9 cellular contexts compared by ENCODE assay signal in genomic region chr5:95962785-95963184, GRCh38. TPM values are rescaled to one million over a fixed set of nuclear protein-coding genes. Genes with fewer than 3 reads are reported as not detected.
DNase-seq lines count a peak whose midpoint lies in the region; ATAC-seq and TF ChIP-seq lines count a peak whose summit lies in the region.
"Had no signal": no experiment of that assay in that cellular context is flagged by ENCODE, and none has a peak within 500 bp of the region (broad histone marks: within the 10 kb centered on the region; RNA-seq: fewer than 3 reads in every experiment).

No MANE protein-coding gene starts in this region.

- no peaks in the 10 kb centered on the region for H3K36me3 ChIP-seq in thoracic aorta

- H3K9me3 ChIP-seq in thoracic aorta: no peaks in the 10 kb centered on the region

- DNase-seq in NCI-H748 (lab: John Stamatoyannopoulos, UW; ENCODE audit: unreplicated experiment) (peak; percentile 30), NCI-H748 treated with DMSO at 0.1 percent for 48 hours (lab: John Stamatoyannopoulos, UW) (no peak), kidney tubule cell (ENCODE audit: low spot score) (peak; percentile 52), thoracic aorta (ENCODE audit: low spot score) (no peak), sciatic nerve (ENCODE audit: low spot score) (no peak)
- peak; percentile 27 for DNase-seq in activated naive CD8-positive, alpha-beta T cell treated with anti-CD3 and anti-CD28 coated beads, Interleukin-2, amount 50 U/mL, for 24 hours
- DNase-seq: ACHN had no signal

- peak overlapping the region; percentile 97 for H3K4me3 ChIP-seq in thoracic aorta

- no peaks in the 10 kb centered on the region for H3K9me3 Mint-ChIP-seq in activated naive CD8-positive, alpha-beta T cell treated with anti-CD3 and anti-CD28 coated beads, Interleukin-2, amount 50 U/mL, for 24 hours

- no peaks in the 10 kb centered on the region for H3K27me3 ChIP-seq in thoracic aorta (replicated peaks; ENCODE audit: insufficient read depth)

- no peak for ATAC-seq in activated naive CD8-positive, alpha-beta T cell treated with anti-CD3 and anti-CD28 coated beads, Interleukin-2, amount 50 U/mL, for 24 hours
- no peak for ATAC-seq in thoracic aorta (ENCODE audit: insufficient number of reproducible peaks, low FRiP score, low read depth)
- ATAC-seq in GM19395 (IDR thresholded peaks at IDR 0.05; ENCODE audit: unreplicated experiment): no peak
- no peak for ATAC-seq in sciatic nerve
- ATAC-seq in GM18858 (IDR thresholded peaks at IDR 0.05; ENCODE audit: unreplicated experiment): no peak

- H3K4me1 ChIP-seq in thoracic aorta (ENCODE audit: control insufficient read depth in 1 of 2, low read depth in 2 of 2): peaks cover 0 to 16% of the 10 kb centered on the region in 2 donors

- peak overlapping the region; percentile 98 for H3K27ac Mint-ChIP-seq in activated naive CD8-positive, alpha-beta T cell treated with anti-CD3 and anti-CD28 coated beads, Interleukin-2, amount 50 U/mL, for 24 hours

- intact Hi-C loops in sciatic nerve (cut with DNase I): no loop called here

- H3K4me1 Mint-ChIP-seq in activated naive CD8-positive, alpha-beta T cell treated with anti-CD3 and anti-CD28 coated beads, Interleukin-2, amount 50 U/mL, for 24 hours: peaks cover 52% of the 10 kb centered on the region

- H3K4me3 Mint-ChIP-seq in activated naive CD8-positive, alpha-beta T cell treated with anti-CD3 and anti-CD28 coated beads, Interleukin-2, amount 50 U/mL, for 24 hours: peak overlapping the region; percentile 97

- peaks cover 24% of the 10 kb centered on the region for H3K36me3 Mint-ChIP-seq in activated naive CD8-positive, alpha-beta T cell treated with anti-CD3 and anti-CD28 coated beads, Interleukin-2, amount 50 U/mL, for 24 hours (ENCODE audit: low read depth)

- no peak for TF ChIP-seq CTCF in thoracic aorta (IDR thresholded peaks at IDR 0.05)

- H3K27me3 Mint-ChIP-seq in activated naive CD8-positive, alpha-beta T cell treated with anti-CD3 and anti-CD28 coated beads, Interleukin-2, amount 50 U/mL, for 24 hours: no peaks in the 10 kb centered on the region

- H3K27ac ChIP-seq in thoracic aorta: peak overlapping the region; percentile 98 to 99

RNA-seq across cellular contexts. Expression of gene ELL2, which starts 1.1 kb away (rescaled TPM):
- 100 to 1,000 TPM in 1 of 2 donors, 10 to 100 TPM in 1; 83.9 to 248 TPM for total RNA-seq in thoracic aorta
- total RNA-seq in sciatic nerve: 50.4 TPM

Comparison
In these comparisons a context has a peak if more than half of its experiments do, and no peak if none do; other contexts are left out.
1. DNase-seq: peak in NCI-H748 (single experiment), activated naive CD8-positive, alpha-beta T cell treated with anti-CD3 and anti-CD28 coated beads, Interleukin-2, amount 50 U/mL, for 24 hours (single experiment) and kidney tubule cell (single experiment); none in NCI-H748 treated with DMSO at 0.1 percent for 48 hours (single experiment), thoracic aorta (single experiment) and sciatic nerve (single experiment).